ENCODE assay signal across 22 cellular contexts in the genomic region with DNA sequence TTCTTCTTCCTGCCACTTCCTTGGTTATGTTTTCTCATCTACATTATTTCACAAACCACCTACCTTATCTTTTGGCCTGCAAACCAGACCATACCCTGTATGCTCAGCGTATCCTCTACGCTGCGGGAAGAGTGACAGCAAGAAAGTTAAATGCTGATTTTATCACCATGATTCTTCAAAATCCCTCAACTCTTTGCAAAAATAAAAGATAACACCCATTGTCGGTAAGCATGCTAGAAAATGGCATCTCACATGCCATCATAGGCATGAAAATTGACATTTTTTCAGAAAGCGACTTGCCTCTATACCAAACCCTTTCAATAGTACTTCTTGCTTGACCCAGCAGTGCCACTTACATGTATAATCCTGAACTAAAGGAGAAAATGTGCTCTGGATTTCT.
DNase-seq lines count a peak whose midpoint lies in the region; ATAC-seq and TF ChIP-seq lines count a peak whose summit lies in the region.
"Had no signal": no experiment of that assay in that cellular context is flagged by ENCODE, and none has a peak within 500 bp of the region (broad histone marks: within the 10 kb centered on the region; RNA-seq: fewer than 3 reads in every experiment).

No MANE protein-coding gene starts in this region.

- no peak for ATAC-seq in stimulated activated naive CD8-positive, alpha-beta T cell treated with anti-CD3 and anti-CD28 coated beads, Interleukin-15, Interleukin-2, amounts not matched to agents 100 U/mL and 50 U/mL, for 24 hours
- peak; percentile 76 for ATAC-seq in activated naive CD8-positive, alpha-beta T cell treated with anti-CD3 and anti-CD28 coated beads, Interleukin-2, amount 10 ng/mL, durations not matched to agents 7 days and 5 days (ENCODE audit: low read depth)
- ATAC-seq in stimulated activated naive CD8-positive, alpha-beta T cell treated with anti-CD3 and anti-CD28 coated beads, Interleukin-15, amount 100 ng/mL, for 72 hours = no peak
- ATAC-seq: body of pancreas; GM12878; left cardiac atrium; stimulated activated naive B cell treated with anti-CD40 and anti-IgM and Interleukin-4, amounts not matched to agents 10 μg/mL and 1 μg/mL and 100 μg/mL, for 72 hours had no signal

- H3K27me3 Mint-ChIP-seq in stimulated activated naive CD8-positive, alpha-beta T cell treated with anti-CD3 and anti-CD28 coated beads, Interleukin-15, Interleukin-2, amounts not matched to agents 100 ng/mL and 50 ng/mL, for 24 hours = no peaks in the 10 kb centered on the region
- peaks cover 2% of the 10 kb centered on the region for H3K27me3 Mint-ChIP-seq in activated naive CD8-positive, alpha-beta T cell treated with anti-CD3 and anti-CD28 coated beads, Interleukin-2, amount 10 ng/mL, durations not matched to agents 7 days and 5 days
- H3K27me3 Mint-ChIP-seq in stimulated activated naive CD8-positive, alpha-beta T cell treated with anti-CD3 and anti-CD28 coated beads, Interleukin-15, amount 100 ng/mL, for 72 hours = no peaks in the 10 kb centered on the region
- H3K27me3 Mint-ChIP-seq: progenitor cell of endocrine pancreas had no signal

- DNase-seq in stimulated activated naive CD8-positive, alpha-beta T cell treated with anti-CD3 and anti-CD28 coated beads, Interleukin-15, Interleukin-2, amounts not matched to agents 100 U/mL and 50 U/mL, for 24 hours = no peak
- DNase-seq in SK-N-MC (ENCODE audit: low read depth, low spot score) = no peak
- DNase-seq in activated naive CD8-positive, alpha-beta T cell treated with anti-CD3 and anti-CD28 coated beads, Interleukin-2, amount 10 ng/mL, durations not matched to agents 7 days and 5 days = no peak
- no peak for DNase-seq in stimulated activated naive CD8-positive, alpha-beta T cell treated with anti-CD3 and anti-CD28 coated beads, Interleukin-15, amount 100 ng/mL, for 72 hours
- DNase-seq in NCI-H526 (lab: John Stamatoyannopoulos, UW) = no peak
- DNase-seq in Peyer's patch = no peak
- DNase-seq in SW 1271 (lab: John Stamatoyannopoulos, UW) = no peak
- DNase-seq: ACHN; activated CD8-positive, alpha-beta memory T cell treated with anti-CD3 and anti-CD28 coated beads for 24 hours; body of pancreas; endodermal cell; left cardiac atrium; NCI-H1417; NCI-H524; stimulated activated CD4-positive, alpha-beta T cell treated with anti-CD3 and anti-CD28 coated beads, Interleukin-1b, Interleukin-23, amount 100 ng/mL, for 48 hours; stimulated activated naive B cell treated with anti-CD40 and anti-IgM and Interleukin-4, amounts not matched to agents 10 μg/mL and 1 μg/mL and 100 μg/mL, for 72 hours; transverse colon had no signal

- peaks cover 31% of the 10 kb centered on the region for H3K4me1 Mint-ChIP-seq in stimulated activated naive CD8-positive, alpha-beta T cell treated with anti-CD3 and anti-CD28 coated beads, Interleukin-15, Interleukin-2, amounts not matched to agents 100 ng/mL and 50 ng/mL, for 24 hours (ENCODE audit: low read depth)
- H3K4me1 Mint-ChIP-seq in activated naive CD8-positive, alpha-beta T cell treated with anti-CD3 and anti-CD28 coated beads, Interleukin-2, amount 10 ng/mL, durations not matched to agents 7 days and 5 days = peaks cover 23% of the 10 kb centered on the region
- peaks cover 38% of the 10 kb centered on the region for H3K4me1 Mint-ChIP-seq in stimulated activated naive CD8-positive, alpha-beta T cell treated with anti-CD3 and anti-CD28 coated beads, Interleukin-15, amount 100 ng/mL, for 72 hours
- H3K4me1 Mint-ChIP-seq: endodermal cell, neural crest cell had no signal

- H3K9ac ChIP-seq in SK-N-MC (ENCODE audit: insufficient read length) = no peak overlapping the region

- peak overlapping the region; percentile 89 for H3K27ac ChIP-seq in SK-N-MC
- H3K27ac ChIP-seq in Peyer's patch = no peak overlapping the region
- H3K27ac ChIP-seq: body of pancreas, transverse colon had no signal

- H3K4me1 ChIP-seq in Peyer's patch = peaks cover 0 to 5% (median 0%) of the 10 kb centered on the region in 4 donors

- H3K9me3 ChIP-seq in SK-N-MC (ENCODE audit: low read depth, low read length) (no peaks in the 10 kb centered on the region), Peyer's patch (no peaks in the 10 kb centered on the region)
- H3K9me3 ChIP-seq: body of pancreas, transverse colon had no signal

- H3K4me3 Mint-ChIP-seq in stimulated activated naive CD8-positive, alpha-beta T cell treated with anti-CD3 and anti-CD28 coated beads, Interleukin-15, Interleukin-2, amounts not matched to agents 100 ng/mL and 50 ng/mL, for 24 hours = no peak overlapping the region
- peak overlapping the region; percentile 48 for H3K4me3 Mint-ChIP-seq in activated naive CD8-positive, alpha-beta T cell treated with anti-CD3 and anti-CD28 coated beads, Interleukin-2, amount 10 ng/mL, durations not matched to agents 7 days and 5 days
- H3K4me3 Mint-ChIP-seq in stimulated activated naive CD8-positive, alpha-beta T cell treated with anti-CD3 and anti-CD28 coated beads, Interleukin-15, amount 100 ng/mL, for 72 hours = peak overlapping the region; percentile 37 to 47
- H3K4me3 Mint-ChIP-seq: CD14-positive monocyte; endodermal cell; neural crest cell; stimulated activated naive B cell treated with anti-CD40 and anti-IgM and Interleukin-4, amounts not matched to agents 10 μg/mL and 1 μg/mL and 100 μg/mL, for 72 hours had no signal

- H3K9me3 Mint-ChIP-seq in stimulated activated naive CD8-positive, alpha-beta T cell treated with anti-CD3 and anti-CD28 coated beads, Interleukin-15, Interleukin-2, amounts not matched to agents 100 ng/mL and 50 ng/mL, for 24 hours = no peaks in the 10 kb centered on the region
- H3K9me3 Mint-ChIP-seq in activated naive CD8-positive, alpha-beta T cell treated with anti-CD3 and anti-CD28 coated beads, Interleukin-2, amount 10 ng/mL, durations not matched to agents 7 days and 5 days = no peaks in the 10 kb centered on the region
- H3K9me3 Mint-ChIP-seq in stimulated activated naive CD8-positive, alpha-beta T cell treated with anti-CD3 and anti-CD28 coated beads, Interleukin-15, amount 100 ng/mL, for 72 hours = peaks cover 5 to 6% of the 10 kb centered on the region in 2 donors
- H3K9me3 Mint-ChIP-seq: neural crest cell; stimulated activated naive B cell treated with anti-CD40 and anti-IgM and Interleukin-4, amounts not matched to agents 10 μg/mL and 1 μg/mL and 100 μg/mL, for 72 hours had no signal

- no peak for TF ChIP-seq CTCF in Peyer's patch (IDR thresholded peaks at IDR 0.05)

- POLR2A ChIA-PET in activated naive CD8-positive, alpha-beta T cell treated with anti-CD3 and anti-CD28 coated beads, Interleukin-2, amount 10 ng/mL, durations not matched to agents 7 days and 5 days (lab: Charles Lee) = no interaction called here

- peak overlapping the region; percentile 65 for H3K4me3 ChIP-seq in SK-N-MC
- H3K4me3 ChIP-seq in Peyer's patch = no peak overlapping the region
- H3K4me3 ChIP-seq: body of pancreas, GM12878, transverse colon had no signal

- H3K27ac Mint-ChIP-seq in stimulated activated naive CD8-positive, alpha-beta T cell treated with anti-CD3 and anti-CD28 coated beads, Interleukin-15, Interleukin-2, amounts not matched to agents 100 ng/mL and 50 ng/mL, for 24 hours = peak overlapping the region; percentile 76
- H3K27ac Mint-ChIP-seq in activated naive CD8-positive, alpha-beta T cell treated with anti-CD3 and anti-CD28 coated beads, Interleukin-2, amount 10 ng/mL, durations not matched to agents 7 days and 5 days = peak overlapping the region; percentile 62
- H3K27ac Mint-ChIP-seq in stimulated activated naive CD8-positive, alpha-beta T cell treated with anti-CD3 and anti-CD28 coated beads, Interleukin-15, amount 100 ng/mL, for 72 hours = peak overlapping the region in 1 of 2 donors; percentile 1
- H3K27ac Mint-ChIP-seq: CD14-positive monocyte; endodermal cell; progenitor cell of endocrine pancreas; stimulated activated naive B cell treated with anti-CD40 and anti-IgM and Interleukin-4, amounts not matched to agents 10 μg/mL and 1 μg/mL and 100 μg/mL, for 72 hours had no signal

- no peaks in the 10 kb centered on the region for H3K27me3 ChIP-seq in Peyer's patch
- H3K27me3 ChIP-seq: body of pancreas, transverse colon had no signal

- no peaks in the 10 kb centered on the region for H3K36me3 Mint-ChIP-seq in stimulated activated naive CD8-positive, alpha-beta T cell treated with anti-CD3 and anti-CD28 coated beads, Interleukin-15, Interleukin-2, amounts not matched to agents 100 ng/mL and 50 ng/mL, for 24 hours (ENCODE audit: low read depth)
- H3K36me3 Mint-ChIP-seq in activated naive CD8-positive, alpha-beta T cell treated with anti-CD3 and anti-CD28 coated beads, Interleukin-2, amount 10 ng/mL, durations not matched to agents 7 days and 5 days = no peaks in the 10 kb centered on the region
- H3K36me3 Mint-ChIP-seq: CD14-positive monocyte; stimulated activated naive B cell treated with anti-CD40 and anti-IgM and Interleukin-4, amounts not matched to agents 10 μg/mL and 1 μg/mL and 100 μg/mL, for 72 hours had no signal

- no peak for TF ChIP-seq POLR2A in Peyer's patch (IDR thresholded peaks at IDR 0.05)

- no peaks in the 10 kb centered on the region for H3K36me3 ChIP-seq in SK-N-MC (ENCODE audit: insufficient read depth, low read length)
- no peaks in the 10 kb centered on the region for H3K36me3 ChIP-seq in Peyer's patch
- H3K36me3 ChIP-seq: transverse colon had no signal
